8 cellular contexts compared by ENCODE assay signal in the genomic region with DNA sequence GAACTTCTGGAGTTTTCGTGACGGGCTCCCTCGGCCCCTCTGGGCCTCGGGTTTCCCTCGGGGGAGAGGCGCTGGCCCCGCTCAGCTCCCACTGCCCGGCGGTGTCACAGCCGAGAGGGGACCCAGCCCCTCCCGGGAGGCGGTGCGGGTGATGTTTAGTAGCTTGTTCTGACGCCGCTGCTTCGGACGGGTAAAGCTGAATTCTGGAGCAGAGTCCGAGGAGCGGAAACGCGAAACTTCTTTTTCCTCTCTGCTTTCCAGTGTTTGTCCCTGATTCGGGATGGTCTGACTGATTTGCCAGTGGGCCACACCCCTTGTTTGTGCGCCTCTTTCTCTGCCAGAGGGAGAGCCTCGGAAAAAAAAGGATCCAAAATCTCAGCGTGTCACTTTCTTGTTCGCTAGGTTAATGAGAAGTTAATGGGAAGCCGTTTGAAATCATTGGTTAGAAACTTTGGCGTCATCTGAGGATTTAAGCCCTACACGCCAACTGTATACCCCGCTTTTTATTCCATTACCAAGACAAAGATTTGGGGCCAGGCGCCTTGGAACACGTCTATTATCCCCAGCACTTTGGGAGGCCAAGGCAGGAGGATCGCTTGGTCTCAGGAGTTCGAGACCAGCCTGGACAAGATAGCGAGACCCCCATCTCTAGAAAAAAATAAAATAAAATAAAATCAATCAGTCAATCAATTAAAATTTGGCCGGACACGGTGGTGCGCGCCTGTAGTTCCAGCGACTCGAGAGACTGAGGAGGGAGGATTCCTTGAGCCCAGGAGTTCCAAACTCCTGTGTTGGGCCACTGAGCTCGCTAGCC. TPM values are rescaled to one million over a fixed set of nuclear protein-coding genes. Genes with fewer than 3 reads are reported as not detected.
DNase-seq lines count a peak whose midpoint lies in the region; ATAC-seq and TF ChIP-seq lines count a peak whose summit lies in the region.

No MANE protein-coding gene starts in this region.

- TF ChIP-seq POLR2A in HCT116 (IDR thresholded peaks at IDR 0.05; ENCODE audit: borderline replicate concordance, extremely low read depth, insufficient read depth, insufficient read length) (no peak), gastroesophageal sphincter (IDR thresholded peaks at IDR 0.05) (no peak)

- peaks cover 35% of the 10 kb centered on the region for H3K79me2 ChIP-seq in HCT116 (ENCODE audit: insufficient read depth, low read length)

- RAD21 ChIA-PET in HCT116 (lab: Charles Lee; ENCODE audit: low non-redundant PET in 1 of 2, low total read pairs in 2 of 2, uncharacterized antibody in 2 of 2, unreplicated experiment in 2 of 2): no interaction called here

- H3K36me3 ChIP-seq in HCT116 (ENCODE audit: control insufficient read depth in 1 of 2, insufficient read depth in 2 of 2, low read length in 2 of 2): peaks cover 4 to 11% of the 10 kb centered on the region in 2 experiments; a peak in 2 of 4 replicates
- H3K36me3 ChIP-seq in gastroesophageal sphincter: peaks cover 0 to 15% of the 10 kb centered on the region in 2 donors

- peak overlapping the region; percentile 95 for H3K4me2 ChIP-seq in HCT116 (ENCODE audit: low read length)

- TSS peak; percentile 41 for BruUV-seq in HCT116 (replicated peaks; lab: Mats Ljungman, UMichigan)

- intact Hi-C loops in HCT116 (cut with micrococcal nuclease): no loop called here
- intact Hi-C loops in activated naive CD4-positive, alpha-beta T cell treated with anti-CD3 and anti-CD28 coated beads for 36 hours (cut with micrococcal nuclease): loop anchor here (2.0 to 5.0 kb wide), 4 partner anchors 53 to 199 kb away; a partner anchor contains a TSS

- CTCF ChIA-PET in HCT116 (lab: Charles Lee): interaction anchor here (1.9 kb wide), 1 partner anchor 53 kb away, joined by 5 read pairs; no protein-coding TSS in a partner anchor
- CTCF ChIA-PET in activated naive CD4-positive, alpha-beta T cell treated with anti-CD3 and anti-CD28 coated beads for 36 hours (lab: Charles Lee): interaction anchor here (0.6 to 0.7 kb wide), 2 partner anchors 24 to 200 kb away, joined by 3 read pairs; no protein-coding TSS in a partner anchor

- no peaks in the 10 kb centered on the region for H4K20me1 ChIP-seq in HCT116 (ENCODE audit: insufficient read depth)

- H3K4me1 Mint-ChIP-seq in activated naive CD4-positive, alpha-beta T cell treated with anti-CD3 and anti-CD28 coated beads for 36 hours (ENCODE audit: low read depth): peaks cover 34% of the 10 kb centered on the region
- H3K4me1 Mint-ChIP-seq in neural crest cell: peaks cover 55% of the 10 kb centered on the region

- TF ChIP-seq RAD21 in HCT116 (IDR thresholded peaks at IDR 0.05; ENCODE audit: low read depth): no peak

- no peak overlapping the region for H3K27ac Mint-ChIP-seq in activated naive CD4-positive, alpha-beta T cell treated with anti-CD3 and anti-CD28 coated beads for 36 hours
- H3K27ac Mint-ChIP-seq in neural crest cell (ENCODE audit: unreplicated experiment): peak overlapping the region; percentile 84

- peak overlapping the region; percentile 90 to 95 for H3K4me3 ChIP-seq in HCT116 (replicated peaks in 1 of 2; ENCODE audit: low read depth in 1 of 2, low read length in 2 of 2)
- H3K4me3 ChIP-seq in gastroesophageal sphincter: peak overlapping the region; percentile 64 to 76

- H3K36me3 Mint-ChIP-seq in activated naive CD4-positive, alpha-beta T cell treated with anti-CD3 and anti-CD28 coated beads for 36 hours (ENCODE audit: low read depth): peaks cover 12% of the 10 kb centered on the region
- peaks cover 11% of the 10 kb centered on the region for H3K36me3 Mint-ChIP-seq in neural crest cell (ENCODE audit: low read depth)

- no peaks in the 10 kb centered on the region for H3K9me3 ChIP-seq in HCT116 (ENCODE audit: control insufficient read depth in 1 of 2, insufficient read depth in 1 of 2, low read depth in 1 of 2, low read length in 2 of 2)
- H3K9me3 ChIP-seq in gastroesophageal sphincter: no peaks in the 10 kb centered on the region

- H3K27ac ChIP-seq in HCT116 (ENCODE audit: low read depth, low read length) (peak overlapping the region; percentile 81), gastroesophageal sphincter (peak overlapping the region; percentile 81 to 96 (median 94))

- peak; percentile 37 for ATAC-seq in HCT116
- ATAC-seq in gastroesophageal sphincter: peak; percentile 40

- H3K4me1 ChIP-seq in HCT116 (ENCODE audit: control insufficient read depth in 1 of 2, insufficient read depth in 2 of 2, low read length in 2 of 2) (peaks cover 20 to 30% of the 10 kb centered on the region in 2 experiments), gastroesophageal sphincter (peaks cover 0 to 55% (median 14%) of the 10 kb centered on the region in 3 donors)

- POLR2A ChIA-PET in HCT116 (lab: Charles Lee): no interaction called here

- TF ChIP-seq EP300 in gastroesophageal sphincter (IDR thresholded peaks at IDR 0.05): no peak

- peak overlapping the region; percentile 85 for H3K4me3 Mint-ChIP-seq in activated naive CD4-positive, alpha-beta T cell treated with anti-CD3 and anti-CD28 coated beads for 36 hours
- peak overlapping the region; percentile 94 for H3K4me3 Mint-ChIP-seq in neural crest cell

- WGBS in gastroesophageal sphincter (ENCODE audit: low coverage in 1 of 2), 2 donors: 31 to 51% methylated on average over 14 to 26 of the region's 42 CpGs

- H3K27me3 Mint-ChIP-seq in activated naive CD4-positive, alpha-beta T cell treated with anti-CD3 and anti-CD28 coated beads for 36 hours (ENCODE audit: low read depth): no peaks in the 10 kb centered on the region
- H3K27me3 Mint-ChIP-seq in neural crest cell (ENCODE audit: low read depth): no peaks in the 10 kb centered on the region

- no peaks in the 10 kb centered on the region for H3K9me2 ChIP-seq in HCT116 (ENCODE audit: insufficient read depth)

- DNase-seq in ELR (ENCODE audit: low read depth) (peak; percentile 79), HCT116 (ENCODE audit: low read depth, low spot score) (no peak), NCI-H2227 (lab: John Stamatoyannopoulos, UW; ENCODE audit: unreplicated experiment) (peak; percentile 61), neural crest cell (ENCODE audit: low read depth, low spot score) (peak; percentile 46), NCI-H1436 (lab: John Stamatoyannopoulos, UW) (no peak), NCI-H187 treated with DMSO at 0.1 percent for 48 hours (lab: John Stamatoyannopoulos, UW) (no peak)
- DNase-seq in activated naive CD4-positive, alpha-beta T cell treated with anti-CD3 and anti-CD28 coated beads for 36 hours: peak; percentile 10

- H3K9me3 Mint-ChIP-seq in activated naive CD4-positive, alpha-beta T cell treated with anti-CD3 and anti-CD28 coated beads for 36 hours: no peaks in the 10 kb centered on the region
- no peaks in the 10 kb centered on the region for H3K9me3 Mint-ChIP-seq in neural crest cell

- peak overlapping the region; percentile 89 for H3K9ac ChIP-seq in HCT116 (ENCODE audit: low read length)

- H3K27me3 ChIP-seq in HCT116 (ENCODE audit: insufficient read depth, low read length) (no peaks in the 10 kb centered on the region), gastroesophageal sphincter (no peaks in the 10 kb centered on the region)

- H2AFZ ChIP-seq in HCT116 (ENCODE audit: low read depth, low read length, poor library complexity, severe bottlenecking): peak overlapping the region; percentile 71

- no peak for TF ChIP-seq CTCF in HCT116 (IDR thresholded peaks at IDR 0.05 in 2 of 3, conservative IDR thresholded peaks at IDR 0.05 in 1 of 3; ENCODE audit: borderline replicate concordance in 1 of 3, insufficient read depth in 1 of 3, low read depth in 2 of 3, low read length in 2 of 3)
- no peak for TF ChIP-seq CTCF in gastroesophageal sphincter (IDR thresholded peaks at IDR 0.05)
- no peak for TF ChIP-seq CTCF in neural crest cell (conservative IDR thresholded peaks at IDR 0.05)

TF ChIP-seq in HCT116, 20 proteins besides CTCF, POLR2A, EP300 and RAD21:
- TF ChIP-seq CEBPB (IDR thresholded peaks at IDR 0.05; ENCODE audit: low read depth): no peak
- TF ChIP-seq, protein P1, sequence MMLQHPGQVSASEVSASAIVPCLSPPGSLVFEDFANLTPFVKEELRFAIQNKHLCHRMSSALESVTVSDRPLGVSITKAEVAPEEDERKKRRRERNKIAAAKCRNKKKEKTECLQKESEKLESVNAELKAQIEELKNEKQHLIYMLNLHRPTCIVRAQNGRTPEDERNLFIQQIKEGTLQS (IDR thresholded peaks at IDR 0.05): no peak
- 0 out of 2 replicates have a peak, but pooled peaks have one; percentile 33 for TF ChIP-seq SIN3A (IDR thresholded peaks at IDR 0.05; ENCODE audit: low read depth)

RNA-seq across cellular contexts. Expression of a gene that starts 0.8 kb away (rescaled TPM):
- total RNA-seq in HCT116 (2021; ENCODE audit: unreplicated experiment) (21.3 TPM), gastroesophageal sphincter (10 to 100 TPM; 25.2 to 41.4 (median 25.7) TPM), neural crest cell (28.8 and 30.2 TPM in 2 replicates)
- polyA plus RNA-seq in HCT116 (2012): 26.2 and 26.5 TPM in 2 replicates
- total RNA-seq in activated naive CD4-positive, alpha-beta T cell treated with anti-CD3 and anti-CD28 coated beads for 36 hours: 1 to 10 TPM; 4.1 to 4.4 TPM

RNA-seq across cellular contexts. Expression of a gene that starts 14.4 kb away (rescaled TPM):
- total RNA-seq in HCT116 (2021; ENCODE audit: unreplicated experiment) (29.7 TPM), gastroesophageal sphincter (10 to 100 TPM in 2 of 4 donors, 1 to 10 TPM in 2; 8.2 to 12.5 (median 9.5) TPM), neural crest cell (55.5 and 60.5 TPM in 2 replicates)
- 20.1 and 25.5 TPM in 2 replicates for polyA plus RNA-seq in HCT116 (2012)
- 10 to 100 TPM; 64.6 to 68.1 TPM for total RNA-seq in activated naive CD4-positive, alpha-beta T cell treated with anti-CD3 and anti-CD28 coated beads for 36 hours

RNA-seq across cellular contexts. Expression of a gene that starts 14.5 kb away (rescaled TPM):
- 85.1 TPM for total RNA-seq in HCT116 (2021; ENCODE audit: unreplicated experiment)
- polyA plus RNA-seq in HCT116 (2012): 72.1 and 78.3 TPM in 2 replicates
- 10 to 100 TPM; 74.6 to 80.5 TPM for total RNA-seq in activated naive CD4-positive, alpha-beta T cell treated with anti-CD3 and anti-CD28 coated beads for 36 hours
- 1 to 10 TPM in 2 of 4 donors, not detected in 2; 1.3 to 1.7 TPM for total RNA-seq in gastroesophageal sphincter
- total RNA-seq in neural crest cell: 147 and 149 TPM in 2 replicates

RNA-seq across cellular contexts. Expression of a gene that starts 34.6 kb away (rescaled TPM):
- total RNA-seq in HCT116 (2021; ENCODE audit: unreplicated experiment) (not detected), gastroesophageal sphincter (not detected), neural crest cell (0.25 TPM in 1 of 2 replicates, not detected in the other)
- polyA plus RNA-seq in HCT116 (2012): 0.51 and 0.53 TPM in 2 replicates
- total RNA-seq in activated naive CD4-positive, alpha-beta T cell treated with anti-CD3 and anti-CD28 coated beads for 36 hours: not detected

RNA-seq across cellular contexts. Expression of a gene that starts 56.6 kb away (rescaled TPM):
- total RNA-seq in HCT116 (2021; ENCODE audit: unreplicated experiment): not detected
- 0.55 and 0.64 TPM in 2 replicates for polyA plus RNA-seq in HCT116 (2012)
- not detected for total RNA-seq in activated naive CD4-positive, alpha-beta T cell treated with anti-CD3 and anti-CD28 coated beads for 36 hours
- 1 to 10 TPM; 1.4 to 5.7 (median 1.9) TPM for total RNA-seq in gastroesophageal sphincter
- not detected in 2 replicates for total RNA-seq in neural crest cell

Comparison
In these comparisons a context has a peak if more than half of its experiments do, and no peak if none do; other contexts are left out.
1. DNase-seq: peak in ELR (single experiment), NCI-H2227 (single experiment), activated naive CD4-positive, alpha-beta T cell treated with anti-CD3 and anti-CD28 coated beads for 36 hours (single experiment) and neural crest cell (single experiment); none in HCT116 (single experiment), NCI-H1436 (single experiment) and NCI-H187 treated with DMSO at 0.1 percent for 48 hours (single experiment).
2. RNA of a gene that starts 14.5 kb away (total RNA-seq): 147 to 149 TPM in neural crest cell, 85.1 TPM in HCT116 (single experiment) and 74.6 to 80.5 TPM in activated naive CD4-positive, alpha-beta T cell treated with anti-CD3 and anti-CD28 coated beads for 36 hours; 1.3 to 1.7 TPM in gastroesophageal sphincter; every median in the first group is over 10 times any median in the second.